1 cellular context compared by ENCODE assay signal in genomic region chr19:50555447-50556235, GRCh38.
TF ChIP-seq lines count a peak whose summit lies in the region.

No MANE protein-coding gene starts in this region.

TF ChIP-seq in HepG2, 621 proteins besides CTCF, POLR2A, EP300 and RAD21:
- TF ChIP-seq ZNF800 (CRISPR knock-in tag; IDR thresholded peaks at IDR 0.05), result no peak
